In the genomic region with DNA sequence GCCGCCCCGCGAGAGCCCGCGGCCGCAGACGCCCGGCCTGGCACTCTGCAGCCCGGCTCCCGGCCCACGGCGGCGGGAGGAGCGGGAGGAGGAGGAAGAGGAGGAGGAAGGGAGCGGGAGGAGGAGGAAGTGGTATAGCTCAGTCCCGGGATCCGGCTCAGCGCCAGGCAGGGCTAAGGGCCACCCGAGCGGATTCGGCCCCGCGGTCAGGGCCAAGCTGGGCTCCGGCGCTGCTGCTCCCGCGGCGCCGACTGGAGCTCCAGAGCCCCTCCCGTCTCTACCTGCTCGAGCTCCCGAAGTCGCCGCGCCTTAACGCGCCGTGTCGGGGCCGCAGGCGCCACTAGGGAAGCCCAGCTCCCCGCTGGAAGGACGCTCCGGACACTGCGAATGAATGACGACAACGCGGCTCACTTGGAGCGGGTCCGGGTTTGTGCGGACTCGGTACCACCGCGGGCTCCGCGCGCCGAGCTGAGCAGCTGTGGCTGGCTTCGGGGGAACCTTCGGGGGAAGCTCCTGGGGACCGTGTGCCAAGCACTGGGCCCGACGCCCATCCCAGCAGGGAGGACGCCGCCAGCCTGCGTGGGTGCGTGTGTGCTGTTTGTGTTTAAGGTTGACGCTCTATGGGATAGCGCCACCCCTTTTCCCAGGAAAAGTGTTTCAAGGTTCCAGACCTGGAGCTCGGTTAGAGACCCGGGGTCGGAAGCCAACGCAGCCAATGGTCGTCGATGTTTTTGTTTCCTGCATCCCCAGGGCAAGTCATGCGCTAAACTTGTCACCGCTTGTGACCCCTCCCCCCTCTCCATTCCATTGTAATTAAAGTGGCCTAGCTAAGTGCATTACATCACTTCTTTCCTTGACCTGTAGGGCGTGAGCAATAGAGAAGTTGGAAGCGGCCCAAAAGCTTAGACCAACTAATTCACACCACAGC, we compare ENCODE assay signal across 8 cellular contexts. TPM values are rescaled to one million over a fixed set of nuclear protein-coding genes. Genes with fewer than 3 reads are reported as not detected.
DNase-seq lines count a peak whose midpoint lies in the region; ATAC-seq and TF ChIP-seq lines count a peak whose summit lies in the region.

A gene (minus strand): TSS at position 94 of the 928 bp plus-strand sequence. CDS start 340 bp downstream, outside the sequence.

- no peaks in the 10 kb centered on the region for H3K9me3 ChIP-seq in spleen

- DNase-seq in stimulated activated CD4-positive, alpha-beta T cell treated with anti-CD3 and anti-CD28 coated beads, Interleukin-4, amount 100 ng/mL, for 1 hour = peak; percentile 2
- DNase-seq in stimulated activated CD4-positive, alpha-beta T cell treated with anti-CD3 and anti-CD28 coated beads, Interleukin-4, amount 100 ng/mL, for 24 hours = no peak
- DNase-seq in NB4 (ENCODE audit: low read depth) (peak; percentile 12), SK-N-DZ (ENCODE audit: low spot score) (peak; percentile 89), dorsolateral prefrontal cortex (peak; percentile 29 to 75 (median 51)), kidney tubule cell (ENCODE audit: low spot score) (peak; percentile 96), spleen (peak; percentile 91)

- intact Hi-C loops in dorsolateral prefrontal cortex (cut with DNase I) (no loop called here), spleen (cut with DNase I; ENCODE audit: low total_unique reads) (no loop called here)

- peak within 1 kb of the TSS; percentile 52 to 98 (median 93) for H3K27ac ChIP-seq in dorsolateral prefrontal cortex
- peak within 1 kb of the TSS; percentile 90 to 100 (median 98) for H3K27ac ChIP-seq in spleen

- TF ChIP-seq POLR2A in NB4 (IDR thresholded peaks at IDR 0.05; ENCODE audit: extremely low read depth, insufficient read length) (no peak), spleen (IDR thresholded peaks at IDR 0.05) (peak; percentile 23 to 83 (median 61))

- peak; percentile 44 for ATAC-seq in HG02642 (IDR thresholded peaks at IDR 0.05; ENCODE audit: poor library complexity, unreplicated experiment)

- H3K27me3 ChIP-seq in dorsolateral prefrontal cortex (peaks cover 0 to 23% (median 0%) of the 10 kb centered on the region in 45 donors), spleen (replicated peaks in 1 of 7) (peaks cover 0 to 26% (median 5%) of the 10 kb centered on the region in 7 donors)

- H3K4me1 ChIP-seq in spleen = peaks cover 7 to 68% (median 37%) of the 10 kb centered on the region in 6 donors

- no peak for TF ChIP-seq CTCF in NB4 (IDR thresholded peaks at IDR 0.05; ENCODE audit: low read depth, low read length)
- peak in 8 of 56 donors; percentile 0 to 21 (median 15) for TF ChIP-seq CTCF in dorsolateral prefrontal cortex (IDR thresholded peaks at IDR 0.05 in 54 of 56, conservative IDR thresholded peaks at IDR 0.05 in 2 of 56; ENCODE audit: low read depth in 1 of 56, partially characterized antibody in 56 of 56)
- TF ChIP-seq CTCF in spleen (IDR thresholded peaks at IDR 0.05 in 8 of 11, conservative IDR thresholded peaks at IDR 0.05 in 3 of 11) = peak in 3 of 11 experiments; percentile 3 to 29 (median 26)

- H3K4me3 ChIP-seq in NB4 (ENCODE audit: low read depth, low read length) (no peak within 1 kb of the TSS), dorsolateral prefrontal cortex (peak within 1 kb of the TSS; percentile 54 to 87 (median 76)), spleen (peak within 1 kb of the TSS; percentile 50 to 90 (median 76))

- no peaks in the 10 kb centered on the region for H3K36me3 ChIP-seq in spleen

- WGBS in spleen, 5 donors = 1 to 2% (median 1%) methylated on average over 58 to 79 of the region's 79 CpGs

RNA-seq across cellular contexts. Expression of the gene that starts here (rescaled TPM):
- polyA plus RNA-seq in SK-N-DZ (2014; cell fraction: cytosol; rRNA removed) = 8.2 and 9.7 TPM in 2 replicates
- 11.7 and 13.1 TPM in 2 replicates for polyA plus RNA-seq in SK-N-DZ (2014; cell fraction: nucleus; rRNA removed)
- total RNA-seq in dorsolateral prefrontal cortex (10 to 100 TPM; 17.1 to 67.7 (median 41.2) TPM), spleen (10 to 100 TPM; 73.5 to 99.1 (median 81.2) TPM)
- polyA plus RNA-seq in spleen = 10 to 100 TPM; 11.6 to 31.2 (median 26.4) TPM
